In genomic region chr5:119332978-119333401, GRCh38 we compare ENCODE assay signal across 9 cellular contexts. TPM values are rescaled to one million over a fixed set of nuclear protein-coding genes. Genes with fewer than 3 reads are reported as not detected.
DNase-seq lines count a peak whose midpoint lies in the region; ATAC-seq and TF ChIP-seq lines count a peak whose summit lies in the region.
"Had no signal": no experiment of that assay in that cellular context is flagged by ENCODE, and none has a peak within 500 bp of the region (broad histone marks: within the 10 kb centered on the region; RNA-seq: fewer than 3 reads in every experiment).

No MANE protein-coding gene starts in this region.

- H3K4me1 ChIP-seq in stomach (peaks cover 36 to 94% (median 67%) of the 10 kb centered on the region in 4 donors), psoas muscle (no peaks in the 10 kb centered on the region)

- peak; percentile 0 for ATAC-seq in activated CD8-positive, alpha-beta memory T cell treated with anti-CD3 and anti-CD28 coated beads, Interleukin-2, amount 10 ng/mL, durations not matched to agents 7 days and 5 days
- ATAC-seq in HG02870 (IDR thresholded peaks at IDR 0.05; ENCODE audit: unreplicated experiment): peak; percentile 31
- ATAC-seq in activated B cell treated with CpG ODN at 0.5 μM for 24 hours (ENCODE audit: low read depth): peak; percentile 21
- no peak for ATAC-seq in psoas muscle
- ATAC-seq: HCT116 had no signal

- H3K27me3 ChIP-seq in stomach: no peaks in the 10 kb centered on the region
- no peaks in the 10 kb centered on the region for H3K27me3 ChIP-seq in psoas muscle (ENCODE audit: insufficient read depth in 3 of 3, low read length in 2 of 3)

- peak overlapping the region; percentile 94 for H3K4me3 Mint-ChIP-seq in activated CD8-positive, alpha-beta memory T cell treated with anti-CD3 and anti-CD28 coated beads, Interleukin-2, amount 10 ng/mL, durations not matched to agents 7 days and 5 days
- peak overlapping the region; percentile 71 for H3K4me3 Mint-ChIP-seq in activated B cell treated with CpG ODN at 0.5 μM for 24 hours

- TF ChIP-seq POLR2A in stomach (IDR thresholded peaks at IDR 0.05): no peak

- no peak for TF ChIP-seq EP300 in stomach (IDR thresholded peaks at IDR 0.05)

- H3K27ac ChIP-seq in stomach (peak overlapping the region in 3 of 5 donors; percentile 15 to 75 (median 69)), psoas muscle (no peak overlapping the region)

- H3K9me3 Mint-ChIP-seq in activated CD8-positive, alpha-beta memory T cell treated with anti-CD3 and anti-CD28 coated beads, Interleukin-2, amount 10 ng/mL, durations not matched to agents 7 days and 5 days (ENCODE audit: low read depth): no peaks in the 10 kb centered on the region
- H3K9me3 Mint-ChIP-seq in activated B cell treated with CpG ODN at 0.5 μM for 24 hours: no peaks in the 10 kb centered on the region

- CTCF ChIA-PET in activated CD8-positive, alpha-beta memory T cell treated with anti-CD3 and anti-CD28 coated beads, Interleukin-2, amount 10 ng/mL, durations not matched to agents 7 days and 5 days (lab: Charles Lee): interaction anchor here (0.8 to 2.8 kb wide), 7 partner anchors 9 to 262 kb away, joined by 3 to 13 read pairs (median 6); partner anchors contain the start of gene DMXL1
- CTCF ChIA-PET in activated B cell treated with CpG ODN at 0.5 μM for 24 hours (lab: Charles Lee): interaction anchor here (1.0 to 1.7 kb wide), 4 partner anchors 10 to 345 kb away, joined by 3 to 13 read pairs (median 4); no protein-coding TSS in a partner anchor

- H3K27ac Mint-ChIP-seq in activated CD8-positive, alpha-beta memory T cell treated with anti-CD3 and anti-CD28 coated beads, Interleukin-2, amount 10 ng/mL, durations not matched to agents 7 days and 5 days: peak overlapping the region; percentile 97
- H3K27ac Mint-ChIP-seq in activated B cell treated with CpG ODN at 0.5 μM for 24 hours: peak overlapping the region; percentile 96

- H3K4me3 ChIP-seq in stomach: peak overlapping the region in 1 of 4 donors; percentile 19
- H3K4me3 ChIP-seq in psoas muscle: no peak overlapping the region

- intact Hi-C loops in activated B cell treated with CpG ODN at 0.5 μM for 24 hours (cut with micrococcal nuclease): loop anchor here (1.0 to 5.0 kb wide), 4 partner anchors 8 to 79 kb away; no protein-coding TSS in a partner anchor
- intact Hi-C loops in stomach (cut with DNase I; ENCODE audit: low total_unique reads): no loop called here
- intact Hi-C loops in psoas muscle (cut with DNase I): no loop called here

- DNase-seq in activated CD8-positive, alpha-beta memory T cell treated with anti-CD3 and anti-CD28 coated beads, Interleukin-2, amount 10 ng/mL, durations not matched to agents 7 days and 5 days: no peak
- DNase-seq in activated CD8-positive, alpha-beta memory T cell treated with anti-CD3 and anti-CD28 coated beads, Interleukin-2, amount 50 U/mL, for 4 hours: no peak
- DNase-seq in activated B cell treated with CpG ODN at 0.5 μM for 24 hours (no peak), stomach (no peak), psoas muscle (no peak), NCI-H1092 treated with DMSO at 0.1 percent for 48 hours (lab: John Stamatoyannopoulos, UW) (no peak), UCSD-AML1 (lab: John Stamatoyannopoulos, UW; ENCODE audit: unreplicated experiment) (no peak)

- H3K9me3 ChIP-seq in stomach (no peaks in the 10 kb centered on the region), psoas muscle (no peaks in the 10 kb centered on the region)

- TF ChIP-seq CTCF in activated B cell treated with CpG ODN at 0.5 μM for 24 hours (IDR thresholded peaks at IDR 0.05) (no peak), stomach (IDR thresholded peaks at IDR 0.05) (no peak), psoas muscle (IDR thresholded peaks at IDR 0.05) (no peak)

- WGBS in stomach, 5 donors: 33 to 51% (median 39%) methylated on average over 4 of the region's 4 CpGs
- WGBS in psoas muscle, 3 donors: 76 to 81% (median 76%) methylated on average over 4 of the region's 4 CpGs

- H3K27me3 Mint-ChIP-seq in activated CD8-positive, alpha-beta memory T cell treated with anti-CD3 and anti-CD28 coated beads, Interleukin-2, amount 10 ng/mL, durations not matched to agents 7 days and 5 days: no peaks in the 10 kb centered on the region
- no peaks in the 10 kb centered on the region for H3K27me3 Mint-ChIP-seq in activated B cell treated with CpG ODN at 0.5 μM for 24 hours

- POLR2A ChIA-PET in activated B cell treated with CpG ODN at 0.5 μM for 24 hours (lab: Charles Lee): interaction anchor here (0.5 to 18.3 kb wide), 7 partner anchors 9 to 65 kb away, joined by 3 to 388 read pairs (median 4); partner anchors contain the start of gene TNFAIP8

- peaks cover 91% of the 10 kb centered on the region for H3K4me1 Mint-ChIP-seq in activated CD8-positive, alpha-beta memory T cell treated with anti-CD3 and anti-CD28 coated beads, Interleukin-2, amount 10 ng/mL, durations not matched to agents 7 days and 5 days
- H3K4me1 Mint-ChIP-seq in activated B cell treated with CpG ODN at 0.5 μM for 24 hours: peaks cover 98% of the 10 kb centered on the region

- H3K36me3 ChIP-seq in stomach: no peaks in the 10 kb centered on the region
- no peaks in the 10 kb centered on the region for H3K36me3 ChIP-seq in psoas muscle (ENCODE audit: insufficient read depth in 1 of 2, low read depth in 1 of 2)

- peaks cover 19% of the 10 kb centered on the region for H3K36me3 Mint-ChIP-seq in activated CD8-positive, alpha-beta memory T cell treated with anti-CD3 and anti-CD28 coated beads, Interleukin-2, amount 10 ng/mL, durations not matched to agents 7 days and 5 days
- peaks cover 10% of the 10 kb centered on the region for H3K36me3 Mint-ChIP-seq in activated B cell treated with CpG ODN at 0.5 μM for 24 hours (ENCODE audit: low read depth)

RNA-seq across cellular contexts. Expression of gene TNFAIP8, which starts 22.8 kb away (rescaled TPM):
- 100 to 1,000 TPM; 106 to 109 TPM for total RNA-seq in activated CD8-positive, alpha-beta memory T cell treated with anti-CD3 and anti-CD28 coated beads, Interleukin-2, amount 10 ng/mL, durations not matched to agents 7 days and 5 days
- total RNA-seq in activated B cell treated with CpG ODN at 0.5 μM for 24 hours: 135 and 149 TPM in 2 replicates
- total RNA-seq in stomach: 10 to 100 TPM in 3 of 5 donors, 1 to 10 TPM in 2; 1.2 to 37.1 (median 10.7) TPM
- polyA plus RNA-seq in stomach: 10 to 100 TPM in 2 of 3 donors, 1 to 10 TPM in 1; 9.6 to 18.4 (median 14.9) TPM
- total RNA-seq in psoas muscle: 1 to 10 TPM in 3 of 4 donors, under 1 TPM in 1; 0.73 to 2.5 (median 2.1) TPM
- 1 to 10 TPM; 1.2 to 1.6 (median 1.5) TPM for polyA plus RNA-seq in psoas muscle

Comparison
In these comparisons a context has a peak if more than half of its experiments do, and no peak if none do; other contexts are left out.
1. ATAC-seq: peak in activated CD8-positive, alpha-beta memory T cell treated with anti-CD3 and anti-CD28 coated beads, Interleukin-2, amount 10 ng/mL, durations not matched to agents 7 days and 5 days (single experiment), HG02870 (single experiment) and activated B cell treated with CpG ODN at 0.5 μM for 24 hours (single experiment); none in psoas muscle (0 of 4).